ENCODE assay signal across 19 cellular contexts in the genomic region with DNA sequence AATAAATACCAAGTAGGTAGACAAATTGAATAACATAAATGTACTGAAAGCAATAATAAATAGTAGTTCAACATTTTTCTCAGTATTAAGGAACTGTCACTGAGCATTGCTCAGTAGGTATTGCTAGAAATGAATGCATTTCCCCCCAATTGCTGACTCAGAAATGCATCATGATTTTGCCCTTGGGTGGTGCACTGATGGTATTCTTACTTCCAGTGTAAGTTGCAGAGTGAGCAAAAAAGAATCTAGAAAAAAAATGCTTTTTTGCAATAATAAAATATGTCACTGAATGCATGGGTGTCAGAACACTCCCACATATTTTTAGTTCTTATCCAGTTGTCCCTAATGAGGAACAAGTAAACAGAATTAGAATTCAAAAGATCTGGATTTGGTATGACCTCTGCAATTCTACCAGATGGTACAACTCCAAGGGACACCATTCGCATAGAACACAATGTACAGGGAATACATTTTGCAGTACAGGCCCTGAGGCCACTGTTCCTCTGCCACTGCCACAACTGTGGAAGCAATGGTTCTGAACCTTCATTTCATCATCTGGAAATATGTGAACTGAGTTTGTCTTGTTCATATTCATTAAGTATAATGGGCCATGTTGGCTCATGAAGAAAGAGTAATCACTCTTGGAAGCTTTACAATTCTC.
DNase-seq lines count a peak whose midpoint lies in the region; ATAC-seq lines count a peak whose summit lies in the region.
"Had no signal": no experiment of that assay in that cellular context is flagged by ENCODE, and none has a peak within 500 bp of the region (broad histone marks: within the 10 kb centered on the region; RNA-seq: fewer than 3 reads in every experiment).

No MANE protein-coding gene starts in this region.

- CTCF ChIA-PET in activated CD4-positive, alpha-beta T cell treated with anti-CD3 and anti-CD28 coated beads for 36 hours (lab: Charles Lee), result no interaction called here

- intact Hi-C loops in activated CD4-positive, alpha-beta T cell treated with anti-CD3 and anti-CD28 coated beads for 36 hours (cut with DNase I, micrococcal nuclease), result loop anchor here in 1 of 2 experiments (5.0 to 10.0 kb wide), 2 partner anchors 305 to 938 kb away; a partner anchor contains a TSS
- intact Hi-C loops in activated CD4-positive, alpha-beta T cell treated with anti-CD3 and anti-CD28 coated beads, Interleukin-2, amount 10 ng/mL, durations not matched to agents 24 days and 14 days (cut with micrococcal nuclease), result loop anchor here (10.0 kb wide), 1 partner anchor 208 kb away; no protein-coding TSS in a partner anchor

- POLR2A ChIA-PET in activated CD4-positive, alpha-beta T cell treated with anti-CD3 and anti-CD28 coated beads for 36 hours (lab: Charles Lee), result no interaction called here

- no peak overlapping the region for H3K4me3 Mint-ChIP-seq in activated CD4-positive, alpha-beta T cell treated with anti-CD3 and anti-CD28 coated beads for 36 hours
- H3K4me3 Mint-ChIP-seq in activated CD4-positive, alpha-beta T cell treated with anti-CD3 and anti-CD28 coated beads, Interleukin-2, amount 10 ng/mL, durations not matched to agents 24 days and 14 days, result no peak overlapping the region

- ATAC-seq in activated CD4-positive, alpha-beta T cell treated with anti-CD3 and anti-CD28 coated beads for 36 hours, result peak; percentile 84
- ATAC-seq: gastroesophageal sphincter, right cardiac atrium had no signal

- H3K36me3 Mint-ChIP-seq in activated CD4-positive, alpha-beta T cell treated with anti-CD3 and anti-CD28 coated beads for 36 hours (ENCODE audit: low read depth), result no peaks in the 10 kb centered on the region
- no peaks in the 10 kb centered on the region for H3K36me3 Mint-ChIP-seq in activated CD4-positive, alpha-beta T cell treated with anti-CD3 and anti-CD28 coated beads, Interleukin-2, amount 10 ng/mL, durations not matched to agents 24 days and 14 days (ENCODE audit: low read depth)

- DNase-seq in activated CD4-positive, alpha-beta T cell treated with anti-CD3 and anti-CD28 coated beads for 36 hours, result peak; percentile 32
- no peak for DNase-seq in activated CD4-positive, alpha-beta T cell treated with anti-CD3 and anti-CD28 coated beads, Interleukin-2, amount 10 ng/mL, durations not matched to agents 24 days and 14 days
- peak; percentile 23 for DNase-seq in HPDE6-E6E7 (ENCODE audit: extremely low spot score)
- DNase-seq in amniotic stem cell (lab: John Stamatoyannopoulos, UW), result peak; percentile 41
- peak; percentile 2 for DNase-seq in kidney glomerular epithelial cell (lab: John Stamatoyannopoulos, UW)
- no peak for DNase-seq in cerebellar nuclear complex (lab: John Stamatoyannopoulos, UW)
- no peak for DNase-seq in retina
- DNase-seq in COLO668 (lab: John Stamatoyannopoulos, UW; ENCODE audit: unreplicated experiment), result no peak
- DNase-seq: 8988T, Calu3, kidney, NCI-H1092 treated with DMSO at 0.1 percent for 48 hours, NCI-H510A treated with DMSO at 0.1 percent for 48 hours, right cardiac atrium, SHP77, thyroid gland, WERI-Rb-1 had no signal

- H3K27ac Mint-ChIP-seq in activated CD4-positive, alpha-beta T cell treated with anti-CD3 and anti-CD28 coated beads for 36 hours, result no peak overlapping the region
- H3K27ac Mint-ChIP-seq in activated CD4-positive, alpha-beta T cell treated with anti-CD3 and anti-CD28 coated beads, Interleukin-2, amount 10 ng/mL, durations not matched to agents 24 days and 14 days, result no peak overlapping the region
- H3K27ac Mint-ChIP-seq: activated T-helper 2 cell treated with anti-CD3 and anti-CD28 coated beads, Interferon-gamma antibody, Interleukin-2, Interleukin-4, amounts not matched to agents 10 μg/mL and 5 μg/mL and 100 μg/mL, durations not matched to agents 14 hours and 24 hours and 36 hours had no signal

- H3K9me3 Mint-ChIP-seq in activated CD4-positive, alpha-beta T cell treated with anti-CD3 and anti-CD28 coated beads for 36 hours (ENCODE audit: low read depth), result no peaks in the 10 kb centered on the region
- no peaks in the 10 kb centered on the region for H3K9me3 Mint-ChIP-seq in activated CD4-positive, alpha-beta T cell treated with anti-CD3 and anti-CD28 coated beads, Interleukin-2, amount 10 ng/mL, durations not matched to agents 24 days and 14 days
- H3K9me3 Mint-ChIP-seq: activated T-helper 2 cell treated with anti-CD3 and anti-CD28 coated beads, Interferon-gamma antibody, Interleukin-2, Interleukin-4, amounts not matched to agents 10 μg/mL and 5 μg/mL and 100 μg/mL, durations not matched to agents 14 hours and 24 hours and 36 hours had no signal

- peaks cover 20% of the 10 kb centered on the region for H3K4me1 Mint-ChIP-seq in activated CD4-positive, alpha-beta T cell treated with anti-CD3 and anti-CD28 coated beads for 36 hours
- peaks cover 4% of the 10 kb centered on the region for H3K4me1 Mint-ChIP-seq in activated CD4-positive, alpha-beta T cell treated with anti-CD3 and anti-CD28 coated beads, Interleukin-2, amount 10 ng/mL, durations not matched to agents 24 days and 14 days

- no peaks in the 10 kb centered on the region for H3K27me3 Mint-ChIP-seq in activated CD4-positive, alpha-beta T cell treated with anti-CD3 and anti-CD28 coated beads for 36 hours
- peaks cover 4% of the 10 kb centered on the region for H3K27me3 Mint-ChIP-seq in activated CD4-positive, alpha-beta T cell treated with anti-CD3 and anti-CD28 coated beads, Interleukin-2, amount 10 ng/mL, durations not matched to agents 24 days and 14 days

Comparison
In these comparisons a context has a peak if more than half of its experiments do, and no peak if none do; other contexts are left out.
1. DNase-seq: peak in activated CD4-positive, alpha-beta T cell treated with anti-CD3 and anti-CD28 coated beads for 36 hours (single experiment), HPDE6-E6E7 (single experiment), amniotic stem cell (single experiment) and kidney glomerular epithelial cell (single experiment); none in activated CD4-positive, alpha-beta T cell treated with anti-CD3 and anti-CD28 coated beads, Interleukin-2, amount 10 ng/mL, durations not matched to agents 24 days and 14 days (single experiment), cerebellar nuclear complex (0 of 2), retina (single experiment) and COLO668 (single experiment).